ENCODE assay signal across 21 cellular contexts in the genomic region with DNA sequence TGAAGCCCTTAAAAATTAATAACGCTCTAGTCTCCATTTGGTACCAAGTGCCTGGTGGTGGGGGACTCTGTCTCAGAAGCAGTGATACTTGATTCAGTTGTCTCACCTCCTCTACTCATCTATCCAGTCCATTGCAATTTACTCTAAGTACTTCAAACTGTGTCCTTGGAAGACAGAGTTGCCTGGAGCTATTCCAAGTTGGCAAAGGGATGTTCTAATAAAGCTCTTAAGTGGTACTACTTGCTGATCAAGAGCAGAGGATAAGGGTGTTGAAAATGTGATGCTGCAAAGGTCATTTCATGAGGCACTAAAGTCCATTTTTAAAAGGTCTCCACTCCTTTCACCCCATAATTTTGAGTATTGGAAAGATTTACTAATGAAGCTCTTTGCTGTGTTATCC.
DNase-seq lines count a peak whose midpoint lies in the region; ATAC-seq and TF ChIP-seq lines count a peak whose summit lies in the region.
"Had no signal": no experiment of that assay in that cellular context is flagged by ENCODE, and none has a peak within 500 bp of the region (broad histone marks: within the 10 kb centered on the region; RNA-seq: fewer than 3 reads in every experiment).

No MANE protein-coding gene starts in this region.

- peaks cover 41% of the 10 kb centered on the region for H3K4me1 ChIP-seq in body of pancreas
- peaks cover 0 to 65% (median 21%) of the 10 kb centered on the region in 4 donors for H3K4me1 ChIP-seq in right lobe of liver
- H3K4me1 ChIP-seq in trophoblast cell (ENCODE audit: control insufficient read depth in 1 of 2, insufficient read depth in 2 of 2, low read length in 2 of 2) = no peaks in the 10 kb centered on the region
- H3K4me1 ChIP-seq in mucosa of descending colon (ENCODE audit: low read depth) = peaks cover 6% of the 10 kb centered on the region

- no peaks in the 10 kb centered on the region for H3K79me2 ChIP-seq in trophoblast cell (ENCODE audit: control insufficient read depth, insufficient read depth, low read length, poor library complexity)

- H3K4me2 ChIP-seq in trophoblast cell (ENCODE audit: low read length) = no peak overlapping the region
- H3K4me2 ChIP-seq: KMS-11 had no signal

- no peaks in the 10 kb centered on the region for H3K79me1 ChIP-seq in trophoblast cell (ENCODE audit: low read length)

- H4K8ac ChIP-seq in trophoblast cell (ENCODE audit: low read depth, low read length) = no peak overlapping the region

- intact Hi-C loops in body of pancreas (cut with DNase I) = no loop called here
- intact Hi-C loops in right lobe of liver (cut with DNase I) = no loop called here
- intact Hi-C loops in mucosa of descending colon (cut with DNase I, micrococcal nuclease) = no loop called here

- H2AK5ac ChIP-seq in trophoblast cell (ENCODE audit: low read length) = no peak overlapping the region

- H3K9me3 ChIP-seq in body of pancreas = no peaks in the 10 kb centered on the region
- H3K9me3 ChIP-seq in right lobe of liver = no peaks in the 10 kb centered on the region
- H3K9me3 ChIP-seq in trophoblast cell (ENCODE audit: insufficient read depth, low read depth, low read length) = no peaks in the 10 kb centered on the region
- no peaks in the 10 kb centered on the region for H3K9me3 ChIP-seq in mucosa of descending colon
- H3K9me3 ChIP-seq: transverse colon had no signal

- no peak overlapping the region for H2BK120ac ChIP-seq in trophoblast cell (ENCODE audit: insufficient read depth, low read length, poor library complexity)

- TF ChIP-seq CTCF in body of pancreas (IDR thresholded peaks at IDR 0.05) (no peak), right lobe of liver (IDR thresholded peaks at IDR 0.05) (no peak), mucosa of descending colon (IDR thresholded peaks at IDR 0.05) (no peak)

- H3K27me3 ChIP-seq in body of pancreas = no peaks in the 10 kb centered on the region
- H3K27me3 ChIP-seq in right lobe of liver = no peaks in the 10 kb centered on the region
- no peaks in the 10 kb centered on the region for H3K27me3 ChIP-seq in trophoblast cell (ENCODE audit: insufficient read depth, low read length)
- H3K27me3 ChIP-seq: transverse colon had no signal

- no peak overlapping the region for H3K14ac ChIP-seq in trophoblast cell (ENCODE audit: low read length)

- H2AFZ ChIP-seq in trophoblast cell (ENCODE audit: insufficient read depth, low read length, poor library complexity) = no peak overlapping the region

- H4K12ac ChIP-seq in trophoblast cell (ENCODE audit: low read depth, low read length) = no peak overlapping the region

- H3K9ac ChIP-seq in trophoblast cell (ENCODE audit: low read length) = no peak overlapping the region
- H3K9ac ChIP-seq: KMS-11 had no signal

- H3K23ac ChIP-seq in trophoblast cell (ENCODE audit: low read length) = no peak overlapping the region

- H4K91ac ChIP-seq in trophoblast cell (ENCODE audit: low read depth, low read length) = no peak overlapping the region

- DNase-seq in DMS79 (lab: John Stamatoyannopoulos, UW) (peak; percentile 86), NCI-H2029 (lab: John Stamatoyannopoulos, UW) (peak; percentile 59), body of pancreas (peak in 3 of 4 donors; percentile 22 to 45 (median 37)), right lobe of liver (no peak), trophoblast cell (no peak), mucosa of descending colon (no peak)
- DNase-seq: activated CD4-positive, alpha-beta T cell treated with anti-CD3 and anti-CD28 coated beads for 4 hours; activated CD8-positive, alpha-beta memory T cell treated with anti-CD3 and anti-CD28 coated beads, Interleukin-2, amount 10 ng/mL, durations not matched to agents 7 days and 5 days; CD8-positive, alpha-beta T cell; left colon; NCI-H1048; occipital lobe; SW 1271; transverse colon had no signal

- 83 to 88% methylated on average over 1 of the region's 1 CpG for WGBS in body of pancreas, 2 donors
- 70% methylated on average over 1 of the region's 1 CpG for WGBS in right lobe of liver (ENCODE audit: insufficient coverage, low coverage, low lambda C conversion rate, missing lambda C conversion rate)
- no CpG with 5 or more reads among the region's 1 CpG for WGBS in trophoblast cell (ENCODE audit: extremely low coverage, insufficient coverage, insufficient read length)

- H3K4me3 ChIP-seq in body of pancreas (no peak overlapping the region), right lobe of liver (no peak overlapping the region), trophoblast cell (ENCODE audit: low read depth, low read length) (no peak overlapping the region), mucosa of descending colon (no peak overlapping the region)
- H3K4me3 ChIP-seq: transverse colon had no signal

- no peaks in the 10 kb centered on the region for H3K36me3 ChIP-seq in body of pancreas (replicated peaks in 1 of 2; ENCODE audit: insufficient read depth in 1 of 2, low read depth in 2 of 2)
- H3K36me3 ChIP-seq in right lobe of liver = no peaks in the 10 kb centered on the region
- no peaks in the 10 kb centered on the region for H3K36me3 ChIP-seq in trophoblast cell (ENCODE audit: control insufficient read depth in 1 of 2, insufficient read depth in 2 of 2, low read length in 2 of 2)
- no peaks in the 10 kb centered on the region for H3K36me3 ChIP-seq in mucosa of descending colon (ENCODE audit: low read depth)
- H3K36me3 ChIP-seq: transverse colon had no signal

- H3K4ac ChIP-seq in trophoblast cell (ENCODE audit: low read depth, low read length) = no peak overlapping the region

- H3K27ac ChIP-seq in body of pancreas = no peak overlapping the region
- peak overlapping the region in 2 of 3 donors; percentile 58 to 72 for H3K27ac ChIP-seq in right lobe of liver
- H3K27ac ChIP-seq in trophoblast cell (ENCODE audit: low read depth, low read length) = no peak overlapping the region
- H3K27ac ChIP-seq: epithelial cell of prostate, KMS-11, RWPE1, transverse colon had no signal

- H3K18ac ChIP-seq in trophoblast cell (ENCODE audit: low read length) = no peak overlapping the region

- H2BK5ac ChIP-seq in trophoblast cell (ENCODE audit: low read depth, low read length, poor library complexity) = no peak overlapping the region

- no peak overlapping the region for H2BK12ac ChIP-seq in trophoblast cell (ENCODE audit: low read length)

- no peak for TF ChIP-seq POLR2A in body of pancreas (IDR thresholded peaks at IDR 0.05)
- no peak for TF ChIP-seq POLR2A in right lobe of liver (IDR thresholded peaks at IDR 0.05)

- ATAC-seq in body of pancreas (no peak), right lobe of liver (no peak), HG03521 (IDR thresholded peaks at IDR 0.05; ENCODE audit: unreplicated experiment) (no peak), HG02610 (IDR thresholded peaks at IDR 0.05; ENCODE audit: unreplicated experiment) (no peak), mucosa of descending colon (no peak)
- ATAC-seq: activated CD8-positive, alpha-beta memory T cell treated with anti-CD3 and anti-CD28 coated beads, Interleukin-2, amount 10 ng/mL, durations not matched to agents 7 days and 5 days; CD8-positive, alpha-beta T cell; left colon; sciatic nerve; stimulated activated memory B cell treated with anti-CD40 and anti-IgM and Interleukin-4, amounts not matched to agents 10 μg/mL and 1 μg/mL and 100 μg/mL, for 72 hours had no signal

Comparison
In these comparisons a context has a peak if more than half of its experiments do, and no peak if none do; other contexts are left out.
1. DNase-seq: peak in DMS79 (single experiment), NCI-H2029 (single experiment) and body of pancreas (3 of 4); none in right lobe of liver (0 of 3), trophoblast cell (0 of 2) and mucosa of descending colon (0 of 3).
2. H3K27ac ChIP-seq: peak in right lobe of liver (2 of 3); none in body of pancreas (0 of 4) and trophoblast cell (single experiment).